In genomic region chr6:96947055-96947454, GRCh38 we compare ENCODE assay signal across 9 cellular contexts. TPM values are rescaled to one million over a fixed set of nuclear protein-coding genes. Genes with fewer than 3 reads are reported as not detected.
DNase-seq lines count a peak whose midpoint lies in the region; ATAC-seq and TF ChIP-seq lines count a peak whose summit lies in the region.
"Had no signal": no experiment of that assay in that cellular context is flagged by ENCODE, and none has a peak within 500 bp of the region (broad histone marks: within the 10 kb centered on the region; RNA-seq: fewer than 3 reads in every experiment).

No MANE protein-coding gene starts in this region.

- no peaks in the 10 kb centered on the region for H3K27me3 Mint-ChIP-seq in activated naive CD4-positive, alpha-beta T cell treated with anti-CD3 and anti-CD28 coated beads for 36 hours (ENCODE audit: low read depth)
- H3K27me3 Mint-ChIP-seq in mesothelial cell of epicardium (ENCODE audit: low read depth): peaks cover 7% of the 10 kb centered on the region

- H3K36me3 Mint-ChIP-seq in activated naive CD4-positive, alpha-beta T cell treated with anti-CD3 and anti-CD28 coated beads, Interleukin-2, amount 50 U/mL, for 72 hours: no peaks in the 10 kb centered on the region
- peaks cover 1% of the 10 kb centered on the region for H3K36me3 Mint-ChIP-seq in activated naive CD4-positive, alpha-beta T cell treated with anti-CD3 and anti-CD28 coated beads for 36 hours (ENCODE audit: low read depth)
- no peaks in the 10 kb centered on the region for H3K36me3 Mint-ChIP-seq in mesothelial cell of epicardium

- no peak overlapping the region for H3K4me3 ChIP-seq in body of pancreas
- H3K4me3 ChIP-seq in transverse colon: no peak overlapping the region

- H3K9me3 ChIP-seq in body of pancreas (no peaks in the 10 kb centered on the region), transverse colon (no peaks in the 10 kb centered on the region)

- H3K27ac Mint-ChIP-seq in activated naive CD4-positive, alpha-beta T cell treated with anti-CD3 and anti-CD28 coated beads, Interleukin-2, amount 50 U/mL, for 72 hours: no peak overlapping the region
- H3K27ac Mint-ChIP-seq in activated naive CD4-positive, alpha-beta T cell treated with anti-CD3 and anti-CD28 coated beads for 36 hours: no peak overlapping the region
- H3K27ac Mint-ChIP-seq in mesothelial cell of epicardium: no peak overlapping the region

- H3K27me3 ChIP-seq in body of pancreas (no peaks in the 10 kb centered on the region), transverse colon (no peaks in the 10 kb centered on the region)

- H3K4me1 ChIP-seq in body of pancreas (no peaks in the 10 kb centered on the region), transverse colon (no peaks in the 10 kb centered on the region)

- DNase-seq in activated naive CD4-positive, alpha-beta T cell treated with anti-CD3 and anti-CD28 coated beads, Interleukin-2, amount 50 U/mL, for 72 hours (ENCODE audit: low spot score in 2 of 2): no peak
- no peak for DNase-seq in activated naive CD4-positive, alpha-beta T cell treated with anti-CD3 and anti-CD28 coated beads for 36 hours
- no peak for DNase-seq in mesothelial cell of epicardium (ENCODE audit: low spot score in 2 of 2, unreplicated experiment in 2 of 2)
- no peak for DNase-seq in body of pancreas
- no peak for DNase-seq in posterior cingulate gyrus
- no peak for DNase-seq in transverse colon
- DNase-seq: activated CD4-positive, CD25-positive, alpha-beta regulatory T cell treated with anti-CD3 and anti-CD28 coated beads, Interleukin-2, amount 50 U/mL, for 72 hours had no signal

- TF ChIP-seq POLR2A in body of pancreas (IDR thresholded peaks at IDR 0.05) (no peak), transverse colon (IDR thresholded peaks at IDR 0.05) (no peak)

- no peaks in the 10 kb centered on the region for H3K9me3 Mint-ChIP-seq in activated naive CD4-positive, alpha-beta T cell treated with anti-CD3 and anti-CD28 coated beads, Interleukin-2, amount 50 U/mL, for 72 hours
- H3K9me3 Mint-ChIP-seq in activated naive CD4-positive, alpha-beta T cell treated with anti-CD3 and anti-CD28 coated beads for 36 hours: no peaks in the 10 kb centered on the region
- H3K9me3 Mint-ChIP-seq in mesothelial cell of epicardium: no peaks in the 10 kb centered on the region

- peaks cover 4% of the 10 kb centered on the region for H3K4me1 Mint-ChIP-seq in activated naive CD4-positive, alpha-beta T cell treated with anti-CD3 and anti-CD28 coated beads for 36 hours (ENCODE audit: low read depth)
- H3K4me1 Mint-ChIP-seq in mesothelial cell of epicardium: peaks cover 17% of the 10 kb centered on the region

- intact Hi-C loops in activated naive CD4-positive, alpha-beta T cell treated with anti-CD3 and anti-CD28 coated beads for 36 hours (cut with micrococcal nuclease): loop anchor here (2.0 kb wide), 2 partner anchors 40 to 48 kb away; no protein-coding TSS in a partner anchor
- intact Hi-C loops in body of pancreas (cut with DNase I) (no loop called here), posterior cingulate gyrus (cut with DNase I) (no loop called here), transverse colon (cut with DNase I; ENCODE audit: low total_unique reads) (no loop called here)

- H3K36me3 ChIP-seq in body of pancreas (replicated peaks in 1 of 2; ENCODE audit: insufficient read depth in 1 of 2, low read depth in 2 of 2) (no peaks in the 10 kb centered on the region), transverse colon (no peaks in the 10 kb centered on the region)

- ATAC-seq in activated naive CD4-positive, alpha-beta T cell treated with anti-CD3 and anti-CD28 coated beads, Interleukin-2, amount 50 U/mL, for 72 hours: peak; percentile 56 to 97
- peak; percentile 88 for ATAC-seq in HG02623 (IDR thresholded peaks at IDR 0.05; ENCODE audit: unreplicated experiment)
- ATAC-seq in HG03521 (IDR thresholded peaks at IDR 0.05; ENCODE audit: unreplicated experiment): peak; percentile 95
- no peak for ATAC-seq in body of pancreas

- 75 to 81% methylated on average over 3 of the region's 3 CpGs for WGBS in body of pancreas, 2 donors
- 55 to 66% methylated on average over 3 of the region's 3 CpGs for WGBS in transverse colon (ENCODE audit: low coverage in 1 of 2), 2 donors

- TF ChIP-seq CTCF in mesothelial cell of epicardium (IDR thresholded peaks at IDR 0.05; ENCODE audit: unreplicated experiment): no peak
- TF ChIP-seq CTCF in body of pancreas (IDR thresholded peaks at IDR 0.05): no peak
- TF ChIP-seq CTCF in transverse colon (IDR thresholded peaks at IDR 0.05): no peak

- no peak overlapping the region for H3K4me3 Mint-ChIP-seq in activated naive CD4-positive, alpha-beta T cell treated with anti-CD3 and anti-CD28 coated beads for 36 hours
- H3K4me3 Mint-ChIP-seq in mesothelial cell of epicardium: no peak overlapping the region

- TF ChIP-seq EP300 in transverse colon (IDR thresholded peaks at IDR 0.05; ENCODE audit: low read depth): no peak

- H3K27ac ChIP-seq in body of pancreas (no peak overlapping the region), transverse colon (no peak overlapping the region)

- in situ Hi-C loops in transverse colon (cut with MboI; ENCODE audit: low pct_ligation_motif_present in 1 of 4, low pct_unique_long_range_greater_than_20kb in 1 of 4, low sequenced_read_pairs in 3 of 4): no loop called here

- CTCF ChIA-PET in activated naive CD4-positive, alpha-beta T cell treated with anti-CD3 and anti-CD28 coated beads for 36 hours (lab: Charles Lee): interaction anchor here (1.1 to 1.8 kb wide), 2 partner anchors 18 to 25 kb away, joined by 4 to 6 read pairs; no protein-coding TSS in a partner anchor

RNA-seq across cellular contexts. Expression of gene KLHL32, which starts 22.5 kb away (rescaled TPM):
- 1 to 10 TPM in 1 of 2 donors, under 1 TPM in 1; 0.75 to 2.9 TPM for total RNA-seq in activated naive CD4-positive, alpha-beta T cell treated with anti-CD3 and anti-CD28 coated beads, Interleukin-2, amount 50 U/mL, for 72 hours
- 1 to 10 TPM; 1.2 to 1.9 TPM for total RNA-seq in activated naive CD4-positive, alpha-beta T cell treated with anti-CD3 and anti-CD28 coated beads for 36 hours
- 7.3 to 8.4 TPM (median 8.1 TPM) in 3 replicates for total RNA-seq in mesothelial cell of epicardium
- 1 to 10 TPM in 1 of 2 donors, under 1 TPM in 1; 0.78 to 1.3 TPM for total RNA-seq in body of pancreas
- total RNA-seq in transverse colon: 1 to 10 TPM in 2 of 4 donors, not detected in 2; 1.4 to 1.9 TPM

RNA-seq across cellular contexts. Expression of gene NDUFAF4, which starts 49.4 kb away (rescaled TPM):
- total RNA-seq in activated naive CD4-positive, alpha-beta T cell treated with anti-CD3 and anti-CD28 coated beads, Interleukin-2, amount 50 U/mL, for 72 hours: 10 to 100 TPM; 42.1 to 60.7 TPM
- 10 to 100 TPM; 49.5 to 53.3 TPM for total RNA-seq in activated naive CD4-positive, alpha-beta T cell treated with anti-CD3 and anti-CD28 coated beads for 36 hours
- total RNA-seq in mesothelial cell of epicardium: 40.6 to 44.0 TPM (median 42.2 TPM) in 3 replicates
- total RNA-seq in body of pancreas: 10 to 100 TPM in 1 of 2 donors, 1 to 10 TPM in 1; 6.2 to 42.2 TPM
- 10 to 100 TPM in 3 of 4 donors, 1 to 10 TPM in 1; 9.4 to 26.5 (median 20.9) TPM for total RNA-seq in transverse colon
